ENCODE assay signal across 8 cellular contexts in genomic region chr13:26529441-26529840, GRCh38. TPM values are rescaled to one million over a fixed set of nuclear protein-coding genes. Genes with fewer than 3 reads are reported as not detected.
A peak's percentile ranks its signal among the peaks of the same experiment; 100 is the strongest.
DNase-seq lines count a peak whose midpoint lies in the region; ATAC-seq and TF ChIP-seq lines count a peak whose summit lies in the region.

No MANE protein-coding gene starts in this region.

- H3K4me1 ChIP-seq in spleen: no peaks in the 10 kb centered on the region

- no peak overlapping the region for H3K27ac ChIP-seq in spleen

- no peaks in the 10 kb centered on the region for H3K36me3 ChIP-seq in spleen

- no peaks in the 10 kb centered on the region for H3K9me3 ChIP-seq in spleen

- no peaks in the 10 kb centered on the region for H3K9me3 Mint-ChIP-seq in activated CD8-positive, alpha-beta T cell treated with anti-CD3 and anti-CD28 coated beads, Interleukin-2, amount 10 ng/mL, durations not matched to agents 7 days and 5 days (ENCODE audit: insufficient read depth)

- no peak overlapping the region for H3K4me3 Mint-ChIP-seq in activated CD8-positive, alpha-beta T cell treated with anti-CD3 and anti-CD28 coated beads, Interleukin-2, amount 10 ng/mL, durations not matched to agents 7 days and 5 days

- H3K27me3 ChIP-seq in spleen (replicated peaks in 1 of 7): peaks cover 0 to 42% (median 0%) of the 10 kb centered on the region in 7 donors

- POLR2A ChIA-PET in activated CD8-positive, alpha-beta T cell treated with anti-CD3 and anti-CD28 coated beads, Interleukin-2, amount 10 ng/mL, durations not matched to agents 7 days and 5 days (lab: Charles Lee): no interaction called here

- no peak overlapping the region for H3K4me3 ChIP-seq in spleen

- no peaks in the 10 kb centered on the region for H3K36me3 Mint-ChIP-seq in activated CD8-positive, alpha-beta T cell treated with anti-CD3 and anti-CD28 coated beads, Interleukin-2, amount 10 ng/mL, durations not matched to agents 7 days and 5 days (ENCODE audit: low read depth)

- no peak for TF ChIP-seq CTCF in spleen (IDR thresholded peaks at IDR 0.05 in 8 of 11, conservative IDR thresholded peaks at IDR 0.05 in 3 of 11)

- TF ChIP-seq POLR2A in spleen (IDR thresholded peaks at IDR 0.05): no peak

- no peak overlapping the region for H3K27ac Mint-ChIP-seq in activated CD8-positive, alpha-beta T cell treated with anti-CD3 and anti-CD28 coated beads, Interleukin-2, amount 10 ng/mL, durations not matched to agents 7 days and 5 days

- ATAC-seq in activated CD8-positive, alpha-beta T cell treated with anti-CD3 and anti-CD28 coated beads, Interleukin-2, amount 10 ng/mL, durations not matched to agents 7 days and 5 days: no peak
- no peak for ATAC-seq in GM18868 (IDR thresholded peaks at IDR 0.05; ENCODE audit: unreplicated experiment)
- no peak for ATAC-seq in esophagus mucosa

- no peaks in the 10 kb centered on the region for H3K4me1 Mint-ChIP-seq in activated CD8-positive, alpha-beta T cell treated with anti-CD3 and anti-CD28 coated beads, Interleukin-2, amount 10 ng/mL, durations not matched to agents 7 days and 5 days (ENCODE audit: low read depth)

- WGBS in spleen, 5 donors: 29 to 42% (median 35%) methylated on average over 6 of the region's 6 CpGs

- intact Hi-C loops in spleen (cut with DNase I; ENCODE audit: low total_unique reads): no loop called here

- DNase-seq in COLO829 (ENCODE audit: low spot score) (peak; percentile 35), HuH-7 (ENCODE audit: low spot score) (peak; percentile 39), left kidney (ENCODE audit: low read depth, low spot score) (peak; percentile 91), spleen (no peak), DMS153 (lab: John Stamatoyannopoulos, UW) (no peak)
- DNase-seq in activated CD8-positive, alpha-beta T cell treated with anti-CD3 and anti-CD28 coated beads, Interleukin-2, amount 10 ng/mL, durations not matched to agents 7 days and 5 days: peak; percentile 59

- CTCF ChIA-PET in activated CD8-positive, alpha-beta T cell treated with anti-CD3 and anti-CD28 coated beads, Interleukin-2, amount 10 ng/mL, durations not matched to agents 7 days and 5 days (lab: Charles Lee): interaction anchor here (1.0 kb wide), 1 partner anchor 169 kb away, joined by 3 read pairs; no protein-coding TSS in a partner anchor

- H3K27me3 Mint-ChIP-seq in activated CD8-positive, alpha-beta T cell treated with anti-CD3 and anti-CD28 coated beads, Interleukin-2, amount 10 ng/mL, durations not matched to agents 7 days and 5 days (ENCODE audit: low read depth): no peaks in the 10 kb centered on the region

RNA-seq across cellular contexts. Expression of gene WASF3, which starts 28.0 kb away (rescaled TPM):
- not detected for total RNA-seq in activated CD8-positive, alpha-beta T cell treated with anti-CD3 and anti-CD28 coated beads, Interleukin-2, amount 10 ng/mL, durations not matched to agents 7 days and 5 days
- total RNA-seq in spleen (10 to 100 TPM in 4 of 7 donors, 1 to 10 TPM in 3; 7.4 to 16.4 (median 11.4) TPM), esophagus mucosa (2.0 TPM)
- polyA plus RNA-seq in spleen: 1 to 10 TPM; 1.7 to 3.3 (median 1.7) TPM

Comparison
In these comparisons a context has a peak if more than half of its experiments do, and no peak if none do; other contexts are left out.
1. DNase-seq: peak in COLO829 (single experiment), HuH-7 (single experiment), activated CD8-positive, alpha-beta T cell treated with anti-CD3 and anti-CD28 coated beads, Interleukin-2, amount 10 ng/mL, durations not matched to agents 7 days and 5 days (single experiment) and left kidney (single experiment); none in spleen (single experiment) and DMS153 (single experiment).